1 cellular context compared by ENCODE assay signal in genomic region chr14:91953170-91953985, GRCh38.
TF ChIP-seq lines count a peak whose summit lies in the region.

No MANE protein-coding gene starts in this region.

TF ChIP-seq in GM23338, 12 proteins besides CTCF, POLR2A, EP300 and RAD21 (continued from another document):
- TF ChIP-seq ZNF462 (CRISPR knock-in tag; IDR thresholded peaks at IDR 0.05) (no peak), ZNF114 (CRISPR knock-in tag; IDR thresholded peaks at IDR 0.05) (no peak), EZH2 (IDR thresholded peaks at IDR 0.05; ENCODE audit: low read depth, unreplicated experiment) (no peak), REST (IDR thresholded peaks at IDR 0.05; ENCODE audit: unreplicated experiment) (no peak), NANOG (IDR thresholded peaks at IDR 0.05; ENCODE audit: borderline replicate concordance) (no peak), EZH2phosphoT487 (IDR thresholded peaks at IDR 0.05; ENCODE audit: unreplicated experiment) (no peak), JUNB (IDR thresholded peaks at IDR 0.05; ENCODE audit: unreplicated experiment) (no peak), STAT1 (IDR thresholded peaks at IDR 0.05; ENCODE audit: unreplicated experiment) (no peak), POLR2AphosphoS5 (IDR thresholded peaks at IDR 0.05; ENCODE audit: low read depth) (no peak), ZNF331 (CRISPR knock-in tag; IDR thresholded peaks at IDR 0.05; ENCODE audit: low read depth) (no peak)
